8 cellular contexts compared by ENCODE assay signal in the genomic region with DNA sequence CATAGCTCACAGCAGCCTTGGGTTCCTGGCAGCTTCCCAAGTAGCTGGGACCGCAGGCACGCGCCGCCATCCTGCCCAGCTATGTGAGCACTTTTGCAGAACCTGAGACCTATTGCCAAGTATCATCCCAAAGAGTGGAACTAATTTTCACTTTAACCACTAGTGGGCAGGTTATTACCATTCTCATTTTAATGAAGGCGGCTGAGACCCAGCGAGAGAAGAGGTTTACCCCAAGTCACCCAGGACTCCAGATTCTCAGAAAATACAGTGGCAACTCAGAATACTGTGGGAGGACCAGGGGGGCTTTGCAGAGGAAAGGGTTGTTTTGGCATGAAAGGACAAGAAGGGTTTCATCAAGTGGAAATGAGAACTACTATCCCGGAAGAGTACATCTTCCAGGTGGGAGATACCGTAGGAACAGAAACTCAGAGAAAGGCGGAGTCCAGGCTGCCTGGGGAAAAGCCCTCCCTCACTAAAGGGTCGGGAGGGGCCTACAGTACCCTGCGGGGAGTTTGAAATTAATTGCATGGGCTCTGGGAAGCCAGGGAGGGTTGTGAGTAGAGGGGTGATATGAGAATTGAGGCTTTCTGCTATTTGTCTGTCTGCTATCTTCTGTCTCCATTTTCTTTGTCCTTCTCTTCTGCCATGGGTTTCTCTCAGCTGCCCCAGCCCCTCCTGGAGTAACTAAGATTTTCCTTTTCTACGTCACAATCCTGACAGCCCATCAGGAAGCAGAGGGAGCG. TPM values are rescaled to one million over a fixed set of nuclear protein-coding genes. Genes with fewer than 3 reads are reported as not detected.
DNase-seq lines count a peak whose midpoint lies in the region; ATAC-seq, FAIRE-seq and TF ChIP-seq lines count a peak whose summit lies in the region.

No MANE protein-coding gene starts in this region.

- H3K27ac ChIP-seq in A673 (ENCODE audit: low read depth, low read length, poor library complexity, severe bottlenecking): no peak overlapping the region
- no peak overlapping the region for H3K27ac ChIP-seq in SJSA1
- H3K27ac ChIP-seq in small intestine (ENCODE audit: low read depth in 1 of 2, low read length in 1 of 2): no peak overlapping the region

- H3K4me3 ChIP-seq in A673 (ENCODE audit: low read depth, low read length, poor library complexity, severe bottlenecking) (peak overlapping the region; percentile 26), SJSA1 (no peak overlapping the region), small intestine (ENCODE audit: low read depth in 1 of 2, low read length in 2 of 2) (no peak overlapping the region)

- ATAC-seq in HG02763 (IDR thresholded peaks at IDR 0.05; ENCODE audit: unreplicated experiment): no peak

- FAIRE-seq in small intestine (lab: Jason Lieb, UNC): no peak

- H3K27me3 ChIP-seq in A673 (replicated peaks; ENCODE audit: insufficient read depth, low read depth, low read length, poor library complexity) (no peaks in the 10 kb centered on the region), SJSA1 (replicated peaks) (no peaks in the 10 kb centered on the region; the same call in 1 of the 2 replicates), small intestine (ENCODE audit: control insufficient read depth in 2 of 2, insufficient read depth in 2 of 2, low read length in 2 of 2) (no peaks in the 10 kb centered on the region)

- CTCF ChIA-PET in A673 (lab: Charles Lee): interaction anchor here (0.5 to 2.7 kb wide), 7 partner anchors 40 to 130 kb away, joined by 3 to 28 read pairs (median 5); a partner anchor contains a TSS

- peak; percentile 78 for TF ChIP-seq CTCF in A673 (conservative IDR thresholded peaks at IDR 0.05; ENCODE audit: low read depth, low read length)
- peak; percentile 79 for TF ChIP-seq CTCF in GM12873 (IDR thresholded peaks at IDR 0.05; ENCODE audit: insufficient read depth, low read depth, low read length, missing control alignments)

- H3K9me3 ChIP-seq in A673 (ENCODE audit: low read depth, low read length, poor library complexity, severe bottlenecking): no peaks in the 10 kb centered on the region
- H3K9me3 ChIP-seq in SJSA1 (replicated peaks): no peaks in the 10 kb centered on the region
- no peaks in the 10 kb centered on the region for H3K9me3 ChIP-seq in small intestine (ENCODE audit: control insufficient read depth, low read depth)

- WGBS in small intestine, 3 donors: 15 to 17% (median 16%) methylated on average over 13 of the region's 13 CpGs

- intact Hi-C loops in A673 (cut with micrococcal nuclease; ENCODE audit: unreplicated experiment): loop anchor here (1.0 to 10.0 kb wide), 2 partner anchors 79 to 169 kb away; no protein-coding TSS in a partner anchor

- POLR2A ChIA-PET in A673 (lab: Charles Lee; ENCODE audit: low non-redundant PET): no interaction called here

- H3K4me1 ChIP-seq in A673 (ENCODE audit: insufficient read depth, low read length, poor library complexity, severe bottlenecking): peaks cover 10% of the 10 kb centered on the region
- H3K4me1 ChIP-seq in SJSA1 (replicated peaks): 0 out of 2 replicates have a peak, but pooled peaks cover 11% of the 10 kb centered on the region
- no peaks in the 10 kb centered on the region for H3K4me1 ChIP-seq in small intestine (ENCODE audit: control insufficient read depth in 2 of 2, insufficient read depth in 1 of 2, low read depth in 1 of 2, low read length in 1 of 2)

- BruUV-seq in A673 (replicated peaks; lab: Mats Ljungman, UMichigan): no TSS peak

- DNase-seq in A673 (ENCODE audit: low spot score) (peak; percentile 93), NCI-H1105 treated with DMSO at 0.1 percent for 48 hours (lab: John Stamatoyannopoulos, UW) (peak; percentile 89), SJSA1 (ENCODE audit: low read depth in 1 of 2, low spot score in 2 of 2) (peak; percentile 80 to 91), brain pericyte (ENCODE audit: low read depth, low spot score) (peak; percentile 78), inferior parietal cortex (ENCODE audit: extremely low spot score) (peak; percentile 89), small intestine (peak; percentile 82)

- no peaks in the 10 kb centered on the region for H3K36me3 ChIP-seq in A673 (ENCODE audit: insufficient read depth, low read length, poor library complexity, severe bottlenecking)
- H3K36me3 ChIP-seq in SJSA1: peaks cover 7% of the 10 kb centered on the region
- no peaks in the 10 kb centered on the region for H3K36me3 ChIP-seq in small intestine (ENCODE audit: control insufficient read depth in 2 of 2, insufficient read depth in 2 of 2, low read length in 2 of 2)

RNA-seq across cellular contexts. Expression of a gene that starts 7.2 kb away (rescaled TPM):
- total RNA-seq in A673 (2021): 0.77 and 0.92 TPM in 2 replicates
- total RNA-seq in SJSA1 (2014; rRNA removed; shearing (Covaris generic)): 0.16 and 1.8 TPM in 2 replicates
- polyA plus RNA-seq in small intestine: 1 to 10 TPM in 2 of 3 donors, under 1 TPM in 1; 0.89 to 1.9 (median 1.7) TPM

RNA-seq across cellular contexts. Expression of a gene that starts 31.7 kb away (rescaled TPM):
- 204 and 225 TPM in 2 replicates for total RNA-seq in A673 (2021)
- 944 and 992 TPM in 2 replicates for total RNA-seq in SJSA1 (2014; rRNA removed; shearing (Covaris generic))
- 100 to 1,000 TPM in 2 of 3 donors, 10 to 100 TPM in 1; 89.7 to 168 (median 101) TPM for polyA plus RNA-seq in small intestine

RNA-seq across cellular contexts. Expression of a gene that starts 47.7 kb away (rescaled TPM):
- total RNA-seq in A673 (2021): 28.9 and 30.9 TPM in 2 replicates
- 16.4 and 17.9 TPM in 2 replicates for total RNA-seq in SJSA1 (2014; rRNA removed; shearing (Covaris generic))
- polyA plus RNA-seq in small intestine: 10 to 100 TPM; 13.4 to 18.6 (median 15.9) TPM
